ENCODE assay signal across 1 cellular context in the genomic region with DNA sequence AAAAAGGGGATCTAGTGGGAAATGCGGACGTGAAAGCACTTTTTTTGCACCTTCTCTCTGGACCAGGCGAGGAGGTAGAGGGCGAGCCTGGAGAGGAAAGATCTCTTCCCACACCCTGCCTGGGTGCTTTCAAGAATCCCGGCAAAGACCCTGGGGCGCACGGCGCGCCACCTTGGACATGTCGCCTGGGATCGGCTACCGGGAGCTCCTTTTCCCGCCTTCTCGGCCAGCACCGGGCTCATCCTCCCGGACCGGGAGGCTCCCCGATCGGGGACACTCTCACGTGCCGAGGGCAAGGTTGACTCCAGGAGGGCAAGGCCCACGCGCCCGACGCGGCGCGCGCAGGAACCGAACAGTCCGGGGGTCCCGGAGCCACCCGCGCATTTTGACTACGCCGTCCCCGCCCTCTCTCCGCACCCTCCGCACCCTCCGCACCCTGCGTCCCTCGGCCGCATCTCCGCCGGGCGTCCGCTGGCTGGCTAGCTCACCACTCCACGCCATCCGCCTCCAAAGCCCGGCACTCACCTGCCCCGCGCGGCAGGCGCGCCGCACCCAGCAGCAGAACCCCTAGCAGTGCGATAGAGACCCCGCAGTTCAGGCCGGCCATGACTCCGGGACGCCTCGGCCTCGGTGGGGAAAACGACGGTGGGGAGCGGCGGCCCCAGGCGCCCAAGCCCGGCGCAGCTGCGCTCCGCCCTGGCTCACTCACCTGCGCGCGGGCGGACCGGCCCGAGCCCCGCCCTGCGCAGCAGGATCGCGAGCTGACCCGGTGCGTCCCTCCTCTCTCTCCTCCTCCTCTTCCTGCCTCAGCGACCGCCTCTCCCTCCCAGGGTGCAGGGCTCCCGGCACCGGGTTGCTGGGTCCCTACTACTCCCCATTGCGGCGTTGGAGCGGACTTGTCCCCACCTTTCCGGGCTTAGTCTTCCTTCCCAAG.
TF ChIP-seq lines count a peak whose summit lies in the region.

A gene with protein sequence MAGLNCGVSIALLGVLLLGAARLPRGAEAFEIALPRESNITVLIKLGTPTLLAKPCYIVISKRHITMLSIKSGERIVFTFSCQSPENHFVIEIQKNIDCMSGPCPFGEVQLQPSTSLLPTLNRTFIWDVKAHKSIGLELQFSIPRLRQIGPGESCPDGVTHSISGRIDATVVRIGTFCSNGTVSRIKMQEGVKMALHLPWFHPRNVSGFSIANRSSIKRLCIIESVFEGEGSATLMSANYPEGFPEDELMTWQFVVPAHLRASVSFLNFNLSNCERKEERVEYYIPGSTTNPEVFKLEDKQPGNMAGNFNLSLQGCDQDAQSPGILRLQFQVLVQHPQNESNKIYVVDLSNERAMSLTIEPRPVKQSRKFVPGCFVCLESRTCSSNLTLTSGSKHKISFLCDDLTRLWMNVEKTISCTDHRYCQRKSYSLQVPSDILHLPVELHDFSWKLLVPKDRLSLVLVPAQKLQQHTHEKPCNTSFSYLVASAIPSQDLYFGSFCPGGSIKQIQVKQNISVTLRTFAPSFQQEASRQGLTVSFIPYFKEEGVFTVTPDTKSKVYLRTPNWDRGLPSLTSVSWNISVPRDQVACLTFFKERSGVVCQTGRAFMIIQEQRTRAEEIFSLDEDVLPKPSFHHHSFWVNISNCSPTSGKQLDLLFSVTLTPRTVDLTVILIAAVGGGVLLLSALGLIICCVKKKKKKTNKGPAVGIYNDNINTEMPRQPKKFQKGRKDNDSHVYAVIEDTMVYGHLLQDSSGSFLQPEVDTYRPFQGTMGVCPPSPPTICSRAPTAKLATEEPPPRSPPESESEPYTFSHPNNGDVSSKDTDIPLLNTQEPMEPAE (minus strand): TSS at position 698 of the 934 bp plus-strand sequence. CDS start 91 bp downstream, at position 607.

TF ChIP-seq in H1, 55 proteins besides CTCF, POLR2A, EP300 and RAD21 (continued from another document):
- TF ChIP-seq SRF (IDR thresholded peaks at IDR 0.05; ENCODE audit: low read depth, low read length) (no peak), RNF2 (IDR thresholded peaks at IDR 0.05; ENCODE audit: borderline replicate concordance, low read depth, low read length, missing control alignments, poor library complexity, severe bottlenecking) (peak; percentile 51), NRF1 (IDR thresholded peaks at IDR 0.05; ENCODE audit: low read depth, low read length) (peak; percentile 52), MAX (IDR thresholded peaks at IDR 0.05) (peak; percentile 78; the same call in 1 of the 2 replicates), TAF1 (IDR thresholded peaks at IDR 0.05; ENCODE audit: low read depth, low read length) (peak; percentile 55; the same call in 1 of the 2 replicates), ASH2L (IDR thresholded peaks at IDR 0.05; ENCODE audit: low read length) (peak; percentile 74), JUND (IDR thresholded peaks at IDR 0.05; ENCODE audit: low read length) (no peak), KDM4A (IDR thresholded peaks at IDR 0.05; ENCODE audit: low read depth, low read length, severe bottlenecking) (peak; percentile 97), TCF12 (IDR thresholded peaks at IDR 0.05; ENCODE audit: low read depth, low read length) (no peak), GABPA (IDR thresholded peaks at IDR 0.05; ENCODE audit: borderline replicate concordance, insufficient read depth, low read length) (no peak), CREB1 (IDR thresholded peaks at IDR 0.05) (peak; percentile 38; the same call in 1 of the 2 replicates), GTF2F1 (IDR thresholded peaks at IDR 0.05; ENCODE audit: borderline replicate concordance, low read depth, low read length) (no peak), EGR1 (IDR thresholded peaks at IDR 0.05; ENCODE audit: borderline replicate concordance, low read depth, low read length) (no peak), CTBP2 (IDR thresholded peaks at IDR 0.05; ENCODE audit: borderline replicate concordance, insufficient read depth, insufficient read length, low read length) (peak; percentile 15), SP1 (IDR thresholded peaks at IDR 0.05; ENCODE audit: low read depth, low read length) (no peak), SUZ12 (IDR thresholded peaks at IDR 0.05; ENCODE audit: low read length) (peak; percentile 63; the same call in 1 of the 2 replicates), CHD2 (IDR thresholded peaks at IDR 0.05; ENCODE audit: low read length) (no peak), POLR2AphosphoS5 (IDR thresholded peaks at IDR 0.05; ENCODE audit: low read depth, low read length) (no peak), PHF8 (conservative IDR thresholded peaks at IDR 0.05; ENCODE audit: low read depth, low read length) (peak; percentile 67), JUN (IDR thresholded peaks at IDR 0.05; ENCODE audit: low read depth, low read length) (no peak), CEBPB (IDR thresholded peaks at IDR 0.05; ENCODE audit: low read depth, low read length) (no peak), HDAC2 (IDR thresholded peaks at IDR 0.05; ENCODE audit: borderline replicate concordance in 1 of 2, low read depth in 2 of 2, low read length in 2 of 2) (no peak), RBBP5 (IDR thresholded peaks at IDR 0.05; ENCODE audit: borderline replicate concordance, low read depth, low read length) (peak; percentile 90; the same call in 1 of the 2 replicates), SAP30 (IDR thresholded peaks at IDR 0.05; ENCODE audit: insufficient read depth, insufficient replicate concordance, low read length) (no peak), E2F6 (IDR thresholded peaks at IDR 0.05) (peak; percentile 99), EZH2 (IDR thresholded peaks at IDR 0.05; ENCODE audit: low read depth, low read length, severe bottlenecking) (peak; percentile 46), RFX5 (IDR thresholded peaks at IDR 0.05; ENCODE audit: borderline replicate concordance, low read depth, low read length) (no peak), BCL11A (IDR thresholded peaks at IDR 0.05; ENCODE audit: low read depth in 2 of 2, low read length in 2 of 2) (no peak), CBX5 (IDR thresholded peaks at IDR 0.05; ENCODE audit: low read depth, low read length) (no peak), SP4 (IDR thresholded peaks at IDR 0.05; ENCODE audit: low read length) (no peak), ZNF274 (IDR thresholded peaks at IDR 0.05; ENCODE audit: borderline replicate concordance, extremely low read depth, low read length) (no peak), CBX8 (IDR thresholded peaks at IDR 0.05; ENCODE audit: borderline replicate concordance, low read depth, low read length) (no peak)
- TF ChIP-seq, protein P1, sequence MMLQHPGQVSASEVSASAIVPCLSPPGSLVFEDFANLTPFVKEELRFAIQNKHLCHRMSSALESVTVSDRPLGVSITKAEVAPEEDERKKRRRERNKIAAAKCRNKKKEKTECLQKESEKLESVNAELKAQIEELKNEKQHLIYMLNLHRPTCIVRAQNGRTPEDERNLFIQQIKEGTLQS (IDR thresholded peaks at IDR 0.05; ENCODE audit: insufficient read depth, low read depth, low read length) = no peak
